ENCODE assay signal across 28 cellular contexts in genomic region chr9:106934424-106934823, GRCh38.
"Had no signal": no experiment of that assay in that cellular context is flagged by ENCODE, and none has a peak within 500 bp of the region (broad histone marks: within the 10 kb centered on the region; RNA-seq: fewer than 3 reads in every experiment).

No MANE protein-coding gene starts in this region.

- H3K36me3 ChIP-seq: neutrophil, right lobe of liver had no signal

- DNase-seq: hippocampal formation; islet precursor cell; left ventricle myocardium inferior; mesendoderm; naive B cell; natural killer cell; nephron progenitor cell; occipital lobe; right lobe of liver; stimulated activated CD4-positive, alpha-beta T cell treated with anti-CD3 and anti-CD28 coated beads, Interleukin-1b, Interleukin-23, amount 100 ng/mL, for 48 hours; stimulated activated CD4-positive, alpha-beta T cell treated with anti-CD3 and anti-CD28 coated beads, Interleukin-2, amount 100 ng/mL, for 48 hours; stimulated activated CD4-positive, alpha-beta T cell treated with anti-CD3 and anti-CD28 coated beads, Interleukin-4, amount 100 ng/mL, for 4 hours; stimulated activated CD8-positive, alpha-beta memory T cell treated with anti-CD3 and anti-CD28 coated beads, Interleukin-4, amount 100 ng/mL, for 48 hours; stimulated activated naive B cell treated with anti-CD40 and anti-IgM and Interleukin-4, amounts not matched to agents 10 μg/mL and 1 μg/mL and 100 μg/mL, for 72 hours; stimulated activated naive CD8-positive, alpha-beta T cell treated with anti-CD3 and anti-CD28 coated beads, Interleukin-15, Interleukin-2, amounts not matched to agents 100 U/mL and 50 U/mL, for 24 hours; stomach; testis; thyroid gland; transverse colon; upper lobe of left lung had no signal

- H3K9me3 Mint-ChIP-seq: mesothelial cell of epicardium, natural killer cell, nephron progenitor cell, neural progenitor cell had no signal

- H3K27me3 ChIP-seq: neural progenitor cell, neutrophil, right atrium auricular region, right lobe of liver, stomach, testis, thyroid gland, transverse colon, upper lobe of left lung, vagina had no signal

- H3K4me3 Mint-ChIP-seq: mesothelial cell of epicardium; naive B cell; natural killer cell; nephron progenitor cell; neural progenitor cell; stimulated activated naive B cell treated with anti-CD40 and anti-IgM and Interleukin-4, amounts not matched to agents 10 μg/mL and 1 μg/mL and 100 μg/mL, for 72 hours had no signal

- H3K4me1 ChIP-seq: parathyroid adenoma, testis, vagina had no signal

- H3K4me3 ChIP-seq: left ventricle myocardium inferior, lung, neural progenitor cell, right atrium auricular region, right lobe of liver, smooth muscle cell, stomach, testis, thyroid gland, transverse colon, upper lobe of left lung, vagina had no signal

- H3K4me2 ChIP-seq: neural progenitor cell, smooth muscle cell had no signal

- H3K9ac ChIP-seq: neural progenitor cell, parathyroid adenoma had no signal

- H3K9me3 ChIP-seq: left ventricle myocardium inferior, neutrophil, right atrium auricular region, right lobe of liver, stomach, testis, thyroid gland, transverse colon, upper lobe of left lung, vagina had no signal

- H2AFZ ChIP-seq: neural progenitor cell, parathyroid adenoma had no signal

- H3K27ac ChIP-seq: left ventricle myocardium inferior, neural progenitor cell, neutrophil, parathyroid adenoma, right atrium auricular region, right lobe of liver, stomach, testis, thyroid gland, transverse colon, upper lobe of left lung, vagina had no signal

- ATAC-seq: natural killer cell; right lobe of liver; stimulated activated naive B cell treated with anti-CD40 and anti-IgM and Interleukin-4, amounts not matched to agents 10 μg/mL and 1 μg/mL and 100 μg/mL, for 72 hours; stimulated activated naive CD8-positive, alpha-beta T cell treated with anti-CD3 and anti-CD28 coated beads, Interleukin-15, Interleukin-2, amounts not matched to agents 100 U/mL and 50 U/mL, for 24 hours had no signal

- H3K4me1 Mint-ChIP-seq: mesothelial cell of epicardium, naive B cell, natural killer cell, neural progenitor cell had no signal

- H3K36me3 Mint-ChIP-seq: naive B cell; natural killer cell; stimulated activated naive B cell treated with anti-CD40 and anti-IgM and Interleukin-4, amounts not matched to agents 10 μg/mL and 1 μg/mL and 100 μg/mL, for 72 hours had no signal

- H3K27ac Mint-ChIP-seq: mesothelial cell of epicardium; naive B cell; natural killer cell; nephron progenitor cell; neural progenitor cell; stimulated activated naive B cell treated with anti-CD40 and anti-IgM and Interleukin-4, amounts not matched to agents 10 μg/mL and 1 μg/mL and 100 μg/mL, for 72 hours had no signal
